ENCODE assay signal across 27 cellular contexts in the genomic region with DNA sequence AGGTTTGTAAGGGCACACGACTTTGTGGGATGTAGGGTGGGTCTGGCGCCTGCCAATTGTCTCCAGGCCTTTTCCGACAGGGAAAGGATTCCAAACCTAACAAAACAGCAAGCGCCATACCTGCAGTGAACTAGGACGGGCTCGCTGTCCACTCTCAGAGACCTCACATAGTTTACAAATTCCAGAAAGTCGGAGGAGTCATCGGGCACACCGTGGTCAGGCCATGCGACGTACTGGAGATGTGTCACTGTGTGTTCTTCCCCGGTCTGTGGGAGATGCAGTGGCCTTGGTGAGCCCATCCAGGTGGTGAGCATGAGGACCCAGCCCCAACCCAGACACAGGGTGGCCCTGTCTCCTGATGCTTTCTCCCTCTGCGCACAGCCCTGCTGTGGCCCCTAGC.
"Had no signal": no experiment of that assay in that cellular context is flagged by ENCODE, and none has a peak within 500 bp of the region (broad histone marks: within the 10 kb centered on the region; RNA-seq: fewer than 3 reads in every experiment).

No MANE protein-coding gene starts in this region.

- ATAC-seq: activated T-cell treated with anti-CD3 and anti-CD28 coated beads, Interleukin-2, amount 50 U/mL, for 4 hours; K562 had no signal

- DNase-seq: activated B cell treated with CpG ODN at 0.5 μM for 24 hours; activated CD4-positive, alpha-beta memory T cell treated with anti-CD3 and anti-CD28 coated beads for 36 hours; activated CD4-positive, alpha-beta T cell treated with anti-CD3 and anti-CD28 coated beads for 4 hours; activated CD4-positive, alpha-beta T cell treated with anti-CD3 and anti-CD28 coated beads, Interleukin-2, amount 50 U/mL, for 1 hour; activated CD4-positive, CD25-positive, alpha-beta regulatory T cell treated with anti-CD3 and anti-CD28 coated beads, Interleukin-2, amount 50 U/mL, for 72 hours; activated CD8-positive, alpha-beta memory T cell treated with anti-CD3 and anti-CD28 coated beads, Interleukin-2, amount 50 U/mL, for 4 hours; activated naive CD4-positive, alpha-beta T cell treated with anti-CD3 and anti-CD28 coated beads, Interleukin-2, amount 50 U/mL, for 16 hours; activated naive CD8-positive, alpha-beta T cell treated with anti-CD3 and anti-CD28 coated beads for 36 hours; activated T-cell treated with anti-CD3 and anti-CD28 coated beads for 4 hours; activated T-cell treated with anti-CD3 and anti-CD28 coated beads, Interleukin-2, amount 50 U/mL, for 4 hours; amniotic stem cell; aorta; NCI-H1105; NCI-H1436; NCI-H1694 treated with DMSO at 0.1 percent for 48 hours; NCI-H2029; NCI-H2107; NCI-H2171; NCI-H510A; NCI-H526; NCI-H748 treated with DMSO at 0.1 percent for 48 hours; NK-92 treated with Interleukin-12 subunit alpha and Interleukin-12 subunit beta, amount 100 ng/mL, for 24 hours; PC-9; Right ventricle myocardium superior; SW 1271; T-helper 1 cell had no signal
